30 cellular contexts compared by ENCODE assay signal in genomic region chr2:97210336-97210735, GRCh38.
"Had no signal": no experiment of that assay in that cellular context is flagged by ENCODE, and none has a peak within 500 bp of the region (broad histone marks: within the 10 kb centered on the region; RNA-seq: fewer than 3 reads in every experiment).

No MANE protein-coding gene starts in this region.

- H3K9me3 ChIP-seq: adrenal gland, body of pancreas, esophagus muscularis mucosa, gastroesophageal sphincter had no signal

- H3K4me3 ChIP-seq: adrenal gland, body of pancreas, esophagus muscularis mucosa, gastroesophageal sphincter had no signal

- H3K27me3 ChIP-seq: adrenal gland, body of pancreas, esophagus muscularis mucosa, gastroesophageal sphincter had no signal

- H3K27me3 Mint-ChIP-seq: activated CD4-positive, alpha-beta memory T cell treated with anti-CD3 and anti-CD28 coated beads for 36 hours; activated CD4-positive, alpha-beta T cell treated with anti-CD3 and anti-CD28 coated beads for 36 hours; activated CD4-positive, alpha-beta T cell treated with anti-CD3 and anti-CD28 coated beads, Interleukin-2, amount 10 ng/mL, durations not matched to agents 24 days and 14 days; activated CD8-positive, alpha-beta memory T cell treated with anti-CD3 and anti-CD28 coated beads, Interleukin-2, amount 10 ng/mL, durations not matched to agents 7 days and 5 days; activated naive CD4-positive, alpha-beta T cell treated with anti-CD3 and anti-CD28 coated beads, Interleukin-2, amount 50 U/mL, for 24 hours; activated naive CD8-positive, alpha-beta T cell treated with anti-CD3 and anti-CD28 coated beads for 36 hours; activated naive CD8-positive, alpha-beta T cell treated with anti-CD3 and anti-CD28 coated beads, Interleukin-2, amount 50 U/mL, for 24 hours had no signal

- H3K4me3 Mint-ChIP-seq: activated CD4-positive, alpha-beta memory T cell treated with anti-CD3 and anti-CD28 coated beads for 36 hours; activated CD4-positive, alpha-beta T cell treated with anti-CD3 and anti-CD28 coated beads for 36 hours; activated CD4-positive, alpha-beta T cell treated with anti-CD3 and anti-CD28 coated beads, Interleukin-2, amount 10 ng/mL, durations not matched to agents 24 days and 14 days; activated CD8-positive, alpha-beta memory T cell treated with anti-CD3 and anti-CD28 coated beads, Interleukin-2, amount 10 ng/mL, durations not matched to agents 7 days and 5 days; activated CD8-positive, alpha-beta T cell treated with anti-CD3 and anti-CD28 coated beads, Interleukin-2, amount 10 ng/mL, durations not matched to agents 7 days and 5 days; activated naive CD4-positive, alpha-beta T cell treated with anti-CD3 and anti-CD28 coated beads for 36 hours; activated naive CD4-positive, alpha-beta T cell treated with anti-CD3 and anti-CD28 coated beads, Interleukin-2, amount 50 U/mL, for 24 hours; activated naive CD8-positive, alpha-beta T cell treated with anti-CD3 and anti-CD28 coated beads for 36 hours; activated naive CD8-positive, alpha-beta T cell treated with anti-CD3 and anti-CD28 coated beads, Interleukin-2, amount 50 U/mL, for 24 hours; activated T-helper 1 cell treated with anti-CD3 and anti-CD28 coated beads, Interleukin-12 subunit alpha, Interleukin-12 subunit beta, Interleukin-2, Interleukin-4 antibody, amounts not matched to agents 30 ng/mL and 10 ng/mL and 1 ng/mL, durations not matched to agents 14 hours and 24 hours and 36 hours had no signal

- DNase-seq: activated CD4-positive, alpha-beta memory T cell treated with anti-CD3 and anti-CD28 coated beads for 36 hours; activated CD4-positive, alpha-beta T cell treated with anti-CD3 and anti-CD28 coated beads for 36 hours; activated CD4-positive, alpha-beta T cell treated with anti-CD3 and anti-CD28 coated beads, Interleukin-2, amount 10 ng/mL, durations not matched to agents 24 days and 14 days; activated CD4-positive, CD25-positive, alpha-beta regulatory T cell; activated CD4-positive, CD25-positive, alpha-beta regulatory T cell treated with anti-CD3 and anti-CD28 coated beads, Interleukin-2, amount 50 U/mL, for 72 hours; activated CD8-positive, alpha-beta memory T cell treated with anti-CD3 and anti-CD28 coated beads, Interleukin-2, amount 10 ng/mL, durations not matched to agents 7 days and 5 days; activated CD8-positive, alpha-beta memory T cell treated with anti-CD3 and anti-CD28 coated beads, Interleukin-2, amount 50 U/mL, for 4 hours; activated CD8-positive, alpha-beta T cell treated with anti-CD3 and anti-CD28 coated beads, Interleukin-2, amount 10 ng/mL, durations not matched to agents 7 days and 5 days; activated effector memory CD4-positive, alpha-beta T cell treated with anti-CD3 and anti-CD28 coated beads, Interleukin-2, amount 50 U/mL, for 16 hours; activated naive CD4-positive, alpha-beta T cell treated with anti-CD3 and anti-CD28 coated beads for 36 hours; activated naive CD8-positive, alpha-beta T cell treated with anti-CD3 and anti-CD28 coated beads for 36 hours; activated naive CD8-positive, alpha-beta T cell treated with anti-CD3 and anti-CD28 coated beads, Interleukin-2, amount 50 U/mL, for 24 hours; activated T-cell treated with anti-CD3 and anti-CD28 coated beads, Interleukin-2, amount 50 U/mL, for 1 hour; activated T-cell treated with anti-CD3 and anti-CD28 coated beads, Interleukin-2, amount 50 U/mL, for 48 hours; adrenal gland; amygdala; aorta; body of pancreas; caudate nucleus; cortex of kidney; effector CD8-positive, alpha-beta T cell; erythroblast; foreskin melanocyte; T-helper 1 cell; T-helper 2 cell had no signal

- H3K4me1 Mint-ChIP-seq: activated CD4-positive, alpha-beta T cell treated with anti-CD3 and anti-CD28 coated beads for 36 hours; activated CD4-positive, alpha-beta T cell treated with anti-CD3 and anti-CD28 coated beads, Interleukin-2, amount 10 ng/mL, durations not matched to agents 24 days and 14 days; activated CD8-positive, alpha-beta memory T cell treated with anti-CD3 and anti-CD28 coated beads, Interleukin-2, amount 10 ng/mL, durations not matched to agents 7 days and 5 days; activated naive CD4-positive, alpha-beta T cell treated with anti-CD3 and anti-CD28 coated beads, Interleukin-2, amount 50 U/mL, for 24 hours; activated naive CD8-positive, alpha-beta T cell treated with anti-CD3 and anti-CD28 coated beads for 36 hours; activated naive CD8-positive, alpha-beta T cell treated with anti-CD3 and anti-CD28 coated beads, Interleukin-2, amount 50 U/mL, for 24 hours had no signal

- H3K27ac ChIP-seq: adrenal gland, body of pancreas, esophagus muscularis mucosa, gastroesophageal sphincter had no signal

- H3K9me3 Mint-ChIP-seq: activated CD4-positive, alpha-beta memory T cell treated with anti-CD3 and anti-CD28 coated beads for 36 hours; activated CD4-positive, alpha-beta T cell treated with anti-CD3 and anti-CD28 coated beads, Interleukin-2, amount 10 ng/mL, durations not matched to agents 24 days and 14 days; activated naive CD4-positive, alpha-beta T cell treated with anti-CD3 and anti-CD28 coated beads for 36 hours; activated naive CD4-positive, alpha-beta T cell treated with anti-CD3 and anti-CD28 coated beads, Interleukin-2, amount 50 U/mL, for 24 hours; activated naive CD8-positive, alpha-beta T cell treated with anti-CD3 and anti-CD28 coated beads for 36 hours; activated naive CD8-positive, alpha-beta T cell treated with anti-CD3 and anti-CD28 coated beads, Interleukin-2, amount 50 U/mL, for 24 hours; activated T-helper 1 cell treated with anti-CD3 and anti-CD28 coated beads, Interleukin-12 subunit alpha, Interleukin-12 subunit beta, Interleukin-2, Interleukin-4 antibody, amounts not matched to agents 30 ng/mL and 10 ng/mL and 1 ng/mL, durations not matched to agents 14 hours and 24 hours and 36 hours; activated T-helper 2 cell treated with anti-CD3 and anti-CD28 coated beads, Interferon-gamma antibody, Interleukin-2, Interleukin-4, amounts not matched to agents 10 μg/mL and 5 μg/mL and 100 μg/mL, durations not matched to agents 14 hours and 24 hours and 36 hours had no signal

- H3K4me1 ChIP-seq: adrenal gland, body of pancreas, esophagus muscularis mucosa, gastroesophageal sphincter had no signal

- H3K27ac Mint-ChIP-seq: activated CD4-positive, alpha-beta memory T cell treated with anti-CD3 and anti-CD28 coated beads for 36 hours; activated CD4-positive, alpha-beta T cell treated with anti-CD3 and anti-CD28 coated beads for 36 hours; activated CD4-positive, alpha-beta T cell treated with anti-CD3 and anti-CD28 coated beads, Interleukin-2, amount 10 ng/mL, durations not matched to agents 24 days and 14 days; activated CD8-positive, alpha-beta memory T cell treated with anti-CD3 and anti-CD28 coated beads, Interleukin-2, amount 10 ng/mL, durations not matched to agents 7 days and 5 days; activated CD8-positive, alpha-beta T cell treated with anti-CD3 and anti-CD28 coated beads, Interleukin-2, amount 10 ng/mL, durations not matched to agents 7 days and 5 days; activated naive CD4-positive, alpha-beta T cell treated with anti-CD3 and anti-CD28 coated beads for 36 hours; activated naive CD8-positive, alpha-beta T cell treated with anti-CD3 and anti-CD28 coated beads for 36 hours; activated naive CD8-positive, alpha-beta T cell treated with anti-CD3 and anti-CD28 coated beads, Interleukin-2, amount 50 U/mL, for 24 hours; activated T-helper 1 cell treated with anti-CD3 and anti-CD28 coated beads, Interleukin-12 subunit alpha, Interleukin-12 subunit beta, Interleukin-2, Interleukin-4 antibody, amounts not matched to agents 30 ng/mL and 10 ng/mL and 1 ng/mL, durations not matched to agents 14 hours and 24 hours and 36 hours; activated T-helper 2 cell treated with anti-CD3 and anti-CD28 coated beads, Interferon-gamma antibody, Interleukin-2, Interleukin-4, amounts not matched to agents 10 μg/mL and 5 μg/mL and 100 μg/mL, durations not matched to agents 14 hours and 24 hours and 36 hours had no signal
